ENCODE assay signal across 34 cellular contexts in genomic region chr5:59341155-59341554, GRCh38.
"Had no signal": no experiment of that assay in that cellular context is flagged by ENCODE, and none has a peak within 500 bp of the region (broad histone marks: within the 10 kb centered on the region; RNA-seq: fewer than 3 reads in every experiment).

No MANE protein-coding gene starts in this region.

- H3K27ac ChIP-seq: KMS-11 had no signal

- H3K9ac ChIP-seq: KMS-11 had no signal

- H3K27me3 ChIP-seq: MG63 had no signal

- H3K9me3 ChIP-seq: MG63 had no signal

- DNase-seq: Karpas-422, Kasumi-1, KG1, MG63, MM.1S, MV-4-11, NCI-H1048, NCI-H1092, NCI-H1092 treated with DMSO at 0.1 percent for 48 hours, NCI-H1105, NCI-H1105 treated with DMSO at 0.1 percent for 48 hours, NCI-H1417, NCI-H1417 treated with DMSO at 0.1 percent for 48 hours, NCI-H1436, NCI-H1436 treated with DMSO at 0.1 percent for 48 hours, NCI-H146, NCI-H1694, NCI-H1694 treated with DMSO at 0.1 percent for 48 hours, NCI-H187, NCI-H187 treated with DMSO at 0.1 percent for 48 hours, NCI-H1930, NCI-H2029, NCI-H2029 treated with DMSO at 0.1 percent for 48 hours, NCI-H2081, NCI-H2081 treated with DMSO at 0.1 percent for 48 hours, NCI-H2107, NCI-H2171, NCI-H2171 treated with DMSO at 0.1 percent for 48 hours, NCI-H2227 treated with DMSO at 0.1 percent for 48 hours, NCI-H226, NCI-H345, NCI-H446, NCI-H446 treated with DMSO at 0.1 percent for 48 hours had no signal

- H3K36me3 ChIP-seq: MG63 had no signal

- H3K4me3 ChIP-seq: MG63 had no signal

- H3K4me2 ChIP-seq: KMS-11 had no signal
